ENCODE assay signal across 1 cellular context in the genomic region with DNA sequence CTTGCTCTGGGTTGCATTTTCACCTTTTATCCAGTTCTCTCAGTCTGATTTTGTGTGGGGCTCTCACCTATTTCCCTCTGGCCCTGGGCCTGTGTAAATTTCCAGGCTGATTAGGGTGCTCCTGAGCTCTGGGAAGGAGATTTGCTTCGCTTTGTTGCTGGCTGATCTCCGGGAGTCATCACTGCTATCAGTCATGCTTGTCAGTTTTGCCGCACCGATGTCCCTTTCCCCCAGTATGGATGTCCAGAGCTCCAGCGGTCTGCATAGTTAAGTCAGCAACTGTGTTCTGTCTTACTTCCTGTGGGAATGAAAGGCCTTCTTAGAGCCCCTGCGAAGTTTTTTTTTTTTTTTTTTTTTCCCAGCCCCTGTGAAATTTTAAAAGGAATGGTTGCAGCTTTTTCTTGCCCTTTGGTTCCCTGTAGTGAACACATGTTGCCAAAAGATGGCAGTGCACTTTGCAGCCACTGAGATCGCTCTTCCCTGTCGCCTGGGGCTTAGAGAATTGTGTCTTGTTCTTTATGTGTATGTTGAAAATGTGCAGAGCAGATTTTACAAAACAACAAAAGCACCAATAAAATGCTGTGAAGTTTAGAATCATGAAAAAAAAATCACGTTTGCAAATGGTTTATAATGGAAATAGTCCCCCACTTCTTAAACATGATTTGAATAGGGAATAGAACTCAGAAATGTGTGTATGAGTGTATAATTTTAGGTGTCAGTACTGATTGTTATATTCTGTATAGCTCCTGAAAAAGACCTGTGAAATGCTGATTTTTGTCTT.
TF ChIP-seq lines count a peak whose summit lies in the region.

No MANE protein-coding gene starts in this region.

TF ChIP-seq in WTC11, 78 proteins besides CTCF, POLR2A, EP300 and RAD21 (continued from another document):
- TF ChIP-seq, protein P1, sequence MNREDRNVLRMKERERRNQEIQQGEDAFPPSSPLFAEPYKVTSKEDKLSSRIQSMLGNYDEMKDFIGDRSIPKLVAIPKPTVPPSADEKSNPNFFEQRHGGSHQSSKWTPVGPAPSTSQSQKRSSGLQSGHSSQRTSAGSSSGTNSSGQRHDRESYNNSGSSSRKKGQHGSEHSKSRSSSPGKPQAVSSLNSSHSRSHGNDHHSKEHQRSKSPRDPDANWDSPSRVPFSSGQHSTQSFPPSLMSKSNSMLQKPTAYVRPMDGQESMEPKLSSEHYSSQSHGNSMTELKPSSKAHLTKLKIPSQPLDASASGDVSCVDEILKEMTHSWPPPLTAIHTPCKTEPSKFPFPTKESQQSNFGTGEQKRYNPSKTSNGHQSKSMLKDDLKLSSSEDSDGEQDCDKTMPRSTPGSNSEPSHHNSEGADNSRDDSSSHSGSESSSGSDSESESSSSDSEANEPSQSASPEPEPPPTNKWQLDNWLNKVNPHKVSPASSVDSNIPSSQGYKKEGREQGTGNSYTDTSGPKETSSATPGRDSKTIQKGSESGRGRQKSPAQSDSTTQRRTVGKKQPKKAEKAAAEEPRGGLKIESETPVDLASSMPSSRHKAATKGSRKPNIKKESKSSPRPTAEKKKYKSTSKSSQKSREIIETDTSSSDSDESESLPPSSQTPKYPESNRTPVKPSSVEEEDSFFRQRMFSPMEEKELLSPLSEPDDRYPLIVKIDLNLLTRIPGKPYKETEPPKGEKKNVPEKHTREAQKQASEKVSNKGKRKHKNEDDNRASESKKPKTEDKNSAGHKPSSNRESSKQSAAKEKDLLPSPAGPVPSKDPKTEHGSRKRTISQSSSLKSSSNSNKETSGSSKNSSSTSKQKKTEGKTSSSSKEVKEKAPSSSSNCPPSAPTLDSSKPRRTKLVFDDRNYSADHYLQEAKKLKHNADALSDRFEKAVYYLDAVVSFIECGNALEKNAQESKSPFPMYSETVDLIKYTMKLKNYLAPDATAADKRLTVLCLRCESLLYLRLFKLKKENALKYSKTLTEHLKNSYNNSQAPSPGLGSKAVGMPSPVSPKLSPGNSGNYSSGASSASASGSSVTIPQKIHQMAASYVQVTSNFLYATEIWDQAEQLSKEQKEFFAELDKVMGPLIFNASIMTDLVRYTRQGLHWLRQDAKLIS (CRISPR knock-in tag; IDR thresholded peaks at IDR 0.05; ENCODE audit: borderline replicate concordance) = no peak
- TF ChIP-seq HMGA2 (CRISPR knock-in tag; IDR thresholded peaks at IDR 0.05) (no peak), NFE2L1 (CRISPR knock-in tag; IDR thresholded peaks at IDR 0.05) (no peak)
- TF ChIP-seq, protein P2, sequence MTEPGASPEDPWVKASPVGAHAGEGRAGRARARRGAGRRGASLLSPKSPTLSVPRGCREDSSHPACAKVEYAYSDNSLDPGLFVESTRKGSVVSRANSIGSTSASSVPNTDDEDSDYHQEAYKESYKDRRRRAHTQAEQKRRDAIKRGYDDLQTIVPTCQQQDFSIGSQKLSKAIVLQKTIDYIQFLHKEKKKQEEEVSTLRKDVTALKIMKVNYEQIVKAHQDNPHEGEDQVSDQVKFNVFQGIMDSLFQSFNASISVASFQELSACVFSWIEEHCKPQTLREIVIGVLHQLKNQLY (CRISPR knock-in tag; IDR thresholded peaks at IDR 0.05) = no peak
